In genomic region chr15:74203914-74204431, GRCh38 we compare ENCODE assay signal across 1 cellular context.
TF ChIP-seq lines count a peak whose summit lies in the region.

No MANE protein-coding gene starts in this region.

TF ChIP-seq in K562, 482 proteins besides CTCF, POLR2A, EP300 and RAD21:
- TF ChIP-seq IRF9 (tag; IDR thresholded peaks at IDR 0.05) (no peak), FOXK1 (CRISPR knock-in tag; IDR thresholded peaks at IDR 0.05; ENCODE audit: borderline replicate concordance) (no peak), NFE2 (IDR thresholded peaks at IDR 0.05; ENCODE audit: low read depth) (0 out of 2 replicates have a peak, but pooled peaks have one; percentile 15), U2AF1 (optimal IDR thresholded peaks at IDR 0.05; ENCODE audit: low read depth, low read length) (no peak), FOS (IDR thresholded peaks at IDR 0.05; ENCODE audit: extremely low read depth, insufficient read length) (no peak), DIDO1 (tag; IDR thresholded peaks at IDR 0.05; ENCODE audit: low read depth) (no peak), ZNF75A (CRISPR knock-in tag; IDR thresholded peaks at IDR 0.05) (no peak), CTBP1 (IDR thresholded peaks at IDR 0.05; ENCODE audit: borderline replicate concordance) (0 out of 2 replicates have a peak, but pooled peaks have one; percentile 16), FOXM1 (IDR thresholded peaks at IDR 0.05; ENCODE audit: low read depth) (no peak), FOXM1 (CRISPR knock-in tag; IDR thresholded peaks at IDR 0.05; ENCODE audit: low read depth) (no peak), FOXO4 (CRISPR knock-in tag; IDR thresholded peaks at IDR 0.05) (no peak), ZBTB12 (CRISPR knock-in tag; IDR thresholded peaks at IDR 0.05) (no peak), GABPA (tag; conservative IDR thresholded peaks at IDR 0.05; ENCODE audit: low read depth) (no peak), SOX6 (IDR thresholded peaks at IDR 0.05) (no peak), POLR3A (IDR thresholded peaks at IDR 0.05; ENCODE audit: borderline replicate concordance, extremely low read depth, insufficient read depth, insufficient read length) (no peak), MAFG (tag; conservative IDR thresholded peaks at IDR 0.05) (peak; percentile 21; the same call in 1 of the 2 replicates), PHF8 (IDR thresholded peaks at IDR 0.05; ENCODE audit: borderline replicate concordance, low read length) (no peak), ZNF197 (CRISPR knock-in tag; IDR thresholded peaks at IDR 0.05; ENCODE audit: low read depth) (no peak), JUN (IDR thresholded peaks at IDR 0.05; ENCODE audit: borderline replicate concordance, low read depth, low read length) (no peak), JUN (CRISPR knock-in tag; IDR thresholded peaks at IDR 0.05; ENCODE audit: borderline replicate concordance) (no peak), TCF7L2 (IDR thresholded peaks at IDR 0.05; ENCODE audit: low read depth, low read length) (no peak), PML (IDR thresholded peaks at IDR 0.05; ENCODE audit: low read length) (no peak), GTF2B (IDR thresholded peaks at IDR 0.05; ENCODE audit: extremely low read depth, insufficient read length) (no peak), RFX7 (CRISPR knock-in tag; IDR thresholded peaks at IDR 0.05) (no peak), ZNF316 (IDR thresholded peaks at IDR 0.05) (peak; percentile 44), PRDM10 (IDR thresholded peaks at IDR 0.05; ENCODE audit: partially characterized antibody) (peak; percentile 77), MEIS2 (IDR thresholded peaks at IDR 0.05; ENCODE audit: partially characterized antibody) (no peak), RNF2 (IDR thresholded peaks at IDR 0.05) (no peak), SP1 (CRISPR knock-in tag; IDR thresholded peaks at IDR 0.05) (no peak), ZNF644 (tag; IDR thresholded peaks at IDR 0.05; ENCODE audit: low read depth) (no peak), CHCHD3 (CRISPR knock-in tag; IDR thresholded peaks at IDR 0.05) (no peak)
- TF ChIP-seq, protein P1, sequence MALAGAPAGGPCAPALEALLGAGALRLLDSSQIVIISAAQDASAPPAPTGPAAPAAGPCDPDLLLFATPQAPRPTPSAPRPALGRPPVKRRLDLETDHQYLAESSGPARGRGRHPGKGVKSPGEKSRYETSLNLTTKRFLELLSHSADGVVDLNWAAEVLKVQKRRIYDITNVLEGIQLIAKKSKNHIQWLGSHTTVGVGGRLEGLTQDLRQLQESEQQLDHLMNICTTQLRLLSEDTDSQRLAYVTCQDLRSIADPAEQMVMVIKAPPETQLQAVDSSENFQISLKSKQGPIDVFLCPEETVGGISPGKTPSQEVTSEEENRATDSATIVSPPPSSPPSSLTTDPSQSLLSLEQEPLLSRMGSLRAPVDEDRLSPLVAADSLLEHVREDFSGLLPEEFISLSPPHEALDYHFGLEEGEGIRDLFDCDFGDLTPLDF (CRISPR knock-in tag; IDR thresholded peaks at IDR 0.05), result no peak
- TF ChIP-seq, protein P2, sequence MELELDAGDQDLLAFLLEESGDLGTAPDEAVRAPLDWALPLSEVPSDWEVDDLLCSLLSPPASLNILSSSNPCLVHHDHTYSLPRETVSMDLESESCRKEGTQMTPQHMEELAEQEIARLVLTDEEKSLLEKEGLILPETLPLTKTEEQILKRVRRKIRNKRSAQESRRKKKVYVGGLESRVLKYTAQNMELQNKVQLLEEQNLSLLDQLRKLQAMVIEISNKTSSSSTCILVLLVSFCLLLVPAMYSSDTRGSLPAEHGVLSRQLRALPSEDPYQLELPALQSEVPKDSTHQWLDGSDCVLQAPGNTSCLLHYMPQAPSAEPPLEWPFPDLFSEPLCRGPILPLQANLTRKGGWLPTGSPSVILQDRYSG (tag; conservative IDR thresholded peaks at IDR 0.05; ENCODE audit: low read depth), result no peak
- TF ChIP-seq, protein P3, sequence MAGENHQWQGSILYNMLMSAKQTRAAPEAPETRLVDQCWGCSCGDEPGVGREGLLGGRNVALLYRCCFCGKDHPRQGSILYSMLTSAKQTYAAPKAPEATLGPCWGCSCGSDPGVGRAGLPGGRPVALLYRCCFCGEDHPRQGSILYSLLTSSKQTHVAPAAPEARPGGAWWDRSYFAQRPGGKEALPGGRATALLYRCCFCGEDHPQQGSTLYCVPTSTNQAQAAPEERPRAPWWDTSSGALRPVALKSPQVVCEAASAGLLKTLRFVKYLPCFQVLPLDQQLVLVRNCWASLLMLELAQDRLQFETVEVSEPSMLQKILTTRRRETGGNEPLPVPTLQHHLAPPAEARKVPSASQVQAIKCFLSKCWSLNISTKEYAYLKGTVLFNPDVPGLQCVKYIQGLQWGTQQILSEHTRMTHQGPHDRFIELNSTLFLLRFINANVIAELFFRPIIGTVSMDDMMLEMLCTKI (IDR thresholded peaks at IDR 0.05; ENCODE audit: partially characterized antibody), result no peak
- TF ChIP-seq, protein P4, sequence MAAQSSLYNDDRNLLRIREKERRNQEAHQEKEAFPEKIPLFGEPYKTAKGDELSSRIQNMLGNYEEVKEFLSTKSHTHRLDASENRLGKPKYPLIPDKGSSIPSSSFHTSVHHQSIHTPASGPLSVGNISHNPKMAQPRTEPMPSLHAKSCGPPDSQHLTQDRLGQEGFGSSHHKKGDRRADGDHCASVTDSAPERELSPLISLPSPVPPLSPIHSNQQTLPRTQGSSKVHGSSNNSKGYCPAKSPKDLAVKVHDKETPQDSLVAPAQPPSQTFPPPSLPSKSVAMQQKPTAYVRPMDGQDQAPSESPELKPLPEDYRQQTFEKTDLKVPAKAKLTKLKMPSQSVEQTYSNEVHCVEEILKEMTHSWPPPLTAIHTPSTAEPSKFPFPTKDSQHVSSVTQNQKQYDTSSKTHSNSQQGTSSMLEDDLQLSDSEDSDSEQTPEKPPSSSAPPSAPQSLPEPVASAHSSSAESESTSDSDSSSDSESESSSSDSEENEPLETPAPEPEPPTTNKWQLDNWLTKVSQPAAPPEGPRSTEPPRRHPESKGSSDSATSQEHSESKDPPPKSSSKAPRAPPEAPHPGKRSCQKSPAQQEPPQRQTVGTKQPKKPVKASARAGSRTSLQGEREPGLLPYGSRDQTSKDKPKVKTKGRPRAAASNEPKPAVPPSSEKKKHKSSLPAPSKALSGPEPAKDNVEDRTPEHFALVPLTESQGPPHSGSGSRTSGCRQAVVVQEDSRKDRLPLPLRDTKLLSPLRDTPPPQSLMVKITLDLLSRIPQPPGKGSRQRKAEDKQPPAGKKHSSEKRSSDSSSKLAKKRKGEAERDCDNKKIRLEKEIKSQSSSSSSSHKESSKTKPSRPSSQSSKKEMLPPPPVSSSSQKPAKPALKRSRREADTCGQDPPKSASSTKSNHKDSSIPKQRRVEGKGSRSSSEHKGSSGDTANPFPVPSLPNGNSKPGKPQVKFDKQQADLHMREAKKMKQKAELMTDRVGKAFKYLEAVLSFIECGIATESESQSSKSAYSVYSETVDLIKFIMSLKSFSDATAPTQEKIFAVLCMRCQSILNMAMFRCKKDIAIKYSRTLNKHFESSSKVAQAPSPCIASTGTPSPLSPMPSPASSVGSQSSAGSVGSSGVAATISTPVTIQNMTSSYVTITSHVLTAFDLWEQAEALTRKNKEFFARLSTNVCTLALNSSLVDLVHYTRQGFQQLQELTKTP (IDR thresholded peaks at IDR 0.05; ENCODE audit: low read depth in 1 of 2, partially characterized antibody in 2 of 2), result no peak
- TF ChIP-seq, protein P5, sequence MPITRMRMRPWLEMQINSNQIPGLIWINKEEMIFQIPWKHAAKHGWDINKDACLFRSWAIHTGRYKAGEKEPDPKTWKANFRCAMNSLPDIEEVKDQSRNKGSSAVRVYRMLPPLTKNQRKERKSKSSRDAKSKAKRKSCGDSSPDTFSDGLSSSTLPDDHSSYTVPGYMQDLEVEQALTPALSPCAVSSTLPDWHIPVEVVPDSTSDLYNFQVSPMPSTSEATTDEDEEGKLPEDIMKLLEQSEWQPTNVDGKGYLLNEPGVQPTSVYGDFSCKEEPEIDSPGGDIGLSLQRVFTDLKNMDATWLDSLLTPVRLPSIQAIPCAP (CRISPR knock-in tag; IDR thresholded peaks at IDR 0.05; ENCODE audit: borderline replicate concordance), result no peak
